1 cellular context compared by ENCODE assay signal in genomic region chr9:126591083-126591482, GRCh38.
TF ChIP-seq lines count a peak whose summit lies in the region.

No MANE protein-coding gene starts in this region.

TF ChIP-seq in H1, 55 proteins besides CTCF, POLR2A, EP300 and RAD21:
- TF ChIP-seq USF2 (IDR thresholded peaks at IDR 0.05; ENCODE audit: low read length) (peak; percentile 83), SP4 (IDR thresholded peaks at IDR 0.05; ENCODE audit: low read length) (no peak), ATF3 (IDR thresholded peaks at IDR 0.05; ENCODE audit: insufficient read depth, low read depth, low read length) (peak; percentile 72)
